ENCODE assay signal across 21 cellular contexts in genomic region chr13:104900186-104900817, GRCh38.
"Had no signal": no experiment of that assay in that cellular context is flagged by ENCODE, and none has a peak within 500 bp of the region (broad histone marks: within the 10 kb centered on the region; RNA-seq: fewer than 3 reads in every experiment).

No MANE protein-coding gene starts in this region.

- H3K4me3 ChIP-seq: gastrocnemius medialis, pancreas, sigmoid colon, spleen, thoracic aorta, upper lobe of left lung had no signal

- H3K27ac ChIP-seq: gastrocnemius medialis, neutrophil, pancreas, sigmoid colon, spleen, thoracic aorta, upper lobe of left lung had no signal

- H3K4me2 ChIP-seq: SK-N-SH had no signal

- H3K4me1 Mint-ChIP-seq: activated B cell treated with CpG ODN at 0.5 μM for 24 hours; activated CD8-positive, alpha-beta memory T cell treated with anti-CD3 and anti-CD28 coated beads, Interleukin-2, amount 10 ng/mL, durations not matched to agents 7 days and 5 days; activated naive CD8-positive, alpha-beta T cell treated with anti-CD3 and anti-CD28 coated beads for 36 hours; stimulated activated naive B cell treated with anti-CD40 and anti-IgM and Interleukin-4, amounts not matched to agents 10 μg/mL and 1 μg/mL and 100 μg/mL, for 72 hours had no signal

- H3K9me3 Mint-ChIP-seq: activated CD4-positive, alpha-beta memory T cell treated with anti-CD3 and anti-CD28 coated beads for 36 hours; activated naive CD8-positive, alpha-beta T cell treated with anti-CD3 and anti-CD28 coated beads for 36 hours had no signal

- H3K36me3 ChIP-seq: gastrocnemius medialis, neutrophil, pancreas, sigmoid colon, spleen, thoracic aorta, upper lobe of left lung had no signal

- H3K4me3 Mint-ChIP-seq: activated B cell treated with CpG ODN at 0.5 μM for 24 hours; activated CD4-positive, alpha-beta memory T cell treated with anti-CD3 and anti-CD28 coated beads for 36 hours; activated CD8-positive, alpha-beta memory T cell treated with anti-CD3 and anti-CD28 coated beads, Interleukin-2, amount 10 ng/mL, durations not matched to agents 7 days and 5 days; activated naive CD8-positive, alpha-beta T cell treated with anti-CD3 and anti-CD28 coated beads for 36 hours; effector memory CD8-positive, alpha-beta T cell; natural killer cell treated with Interleukin-12 subunit alpha and Interleukin-12 subunit beta and Interleukin-15 and Interleukin-18, amount 100 ng/mL, for 72 hours; stimulated activated naive B cell treated with anti-CD40 and anti-IgM and Interleukin-4, amounts not matched to agents 10 μg/mL and 1 μg/mL and 100 μg/mL, for 72 hours had no signal

- H3K27me3 ChIP-seq: gastrocnemius medialis, neutrophil, pancreas, sigmoid colon, spleen, upper lobe of left lung had no signal

- H3K9ac ChIP-seq: SK-N-SH had no signal

- H3K27ac Mint-ChIP-seq: activated B cell treated with CpG ODN at 0.5 μM for 24 hours; activated CD4-positive, alpha-beta memory T cell treated with anti-CD3 and anti-CD28 coated beads for 36 hours; activated CD8-positive, alpha-beta memory T cell treated with anti-CD3 and anti-CD28 coated beads, Interleukin-2, amount 10 ng/mL, durations not matched to agents 7 days and 5 days; activated naive CD8-positive, alpha-beta T cell treated with anti-CD3 and anti-CD28 coated beads for 36 hours; effector memory CD8-positive, alpha-beta T cell; natural killer cell treated with Interleukin-12 subunit alpha and Interleukin-12 subunit beta and Interleukin-15 and Interleukin-18, amount 100 ng/mL, for 72 hours; stimulated activated naive B cell treated with anti-CD40 and anti-IgM and Interleukin-4, amounts not matched to agents 10 μg/mL and 1 μg/mL and 100 μg/mL, for 72 hours had no signal

- FAIRE-seq: pancreas had no signal

- H3K27me3 Mint-ChIP-seq: activated B cell treated with CpG ODN at 0.5 μM for 24 hours; activated CD4-positive, alpha-beta memory T cell treated with anti-CD3 and anti-CD28 coated beads for 36 hours; activated CD8-positive, alpha-beta memory T cell treated with anti-CD3 and anti-CD28 coated beads, Interleukin-2, amount 10 ng/mL, durations not matched to agents 7 days and 5 days; activated naive CD8-positive, alpha-beta T cell treated with anti-CD3 and anti-CD28 coated beads for 36 hours; effector memory CD8-positive, alpha-beta T cell; natural killer cell treated with Interleukin-12 subunit alpha and Interleukin-12 subunit beta and Interleukin-15 and Interleukin-18, amount 100 ng/mL, for 72 hours; stimulated activated naive B cell treated with anti-CD40 and anti-IgM and Interleukin-4, amounts not matched to agents 10 μg/mL and 1 μg/mL and 100 μg/mL, for 72 hours had no signal

- H3K4me1 ChIP-seq: gastrocnemius medialis, pancreas, sigmoid colon, spleen, upper lobe of left lung had no signal

- ATAC-seq: activated CD8-positive, alpha-beta memory T cell treated with anti-CD3 and anti-CD28 coated beads, Interleukin-2, amount 10 ng/mL, durations not matched to agents 7 days and 5 days; effector memory CD8-positive, alpha-beta T cell; gastrocnemius medialis; natural killer cell treated with Interleukin-12 subunit alpha and Interleukin-12 subunit beta and Interleukin-15 and Interleukin-18, amount 100 ng/mL, for 72 hours; pancreas; stimulated activated naive B cell treated with anti-CD40 and anti-IgM and Interleukin-4, amounts not matched to agents 10 μg/mL and 1 μg/mL and 100 μg/mL, for 72 hours had no signal

- H3K36me3 Mint-ChIP-seq: activated CD4-positive, alpha-beta memory T cell treated with anti-CD3 and anti-CD28 coated beads for 36 hours; activated CD8-positive, alpha-beta memory T cell treated with anti-CD3 and anti-CD28 coated beads, Interleukin-2, amount 10 ng/mL, durations not matched to agents 7 days and 5 days; activated naive CD8-positive, alpha-beta T cell treated with anti-CD3 and anti-CD28 coated beads for 36 hours; natural killer cell treated with Interleukin-12 subunit alpha and Interleukin-12 subunit beta and Interleukin-15 and Interleukin-18, amount 100 ng/mL, for 72 hours; stimulated activated naive B cell treated with anti-CD40 and anti-IgM and Interleukin-4, amounts not matched to agents 10 μg/mL and 1 μg/mL and 100 μg/mL, for 72 hours had no signal

- DNase-seq: activated B cell treated with CpG ODN at 0.5 μM for 24 hours; activated CD4-positive, alpha-beta memory T cell treated with anti-CD3 and anti-CD28 coated beads for 36 hours; activated CD4-positive, alpha-beta T cell treated with anti-CD3 and anti-CD28 coated beads for 4 hours; activated CD8-positive, alpha-beta memory T cell treated with anti-CD3 and anti-CD28 coated beads, Interleukin-2, amount 10 ng/mL, durations not matched to agents 7 days and 5 days; activated naive CD4-positive, alpha-beta T cell; activated naive CD8-positive, alpha-beta T cell treated with anti-CD3 and anti-CD28 coated beads for 36 hours; cerebellar nuclear complex; dermis blood vessel endothelial cell; effector memory CD8-positive, alpha-beta T cell; gastrocnemius medialis; head of caudate nucleus; mesendoderm; pancreas; sigmoid colon; SK-N-SH; spleen; stimulated activated naive B cell treated with anti-CD40 and anti-IgM and Interleukin-4, amounts not matched to agents 10 μg/mL and 1 μg/mL and 100 μg/mL, for 72 hours; upper lobe of left lung had no signal

- H3K9me3 ChIP-seq: gastrocnemius medialis, neutrophil, pancreas, sigmoid colon, SK-N-SH, spleen, thoracic aorta, upper lobe of left lung had no signal
